19 cellular contexts compared by ENCODE assay signal in genomic region chr19:18531485-18531884, GRCh38. TPM values are rescaled to one million over a fixed set of nuclear protein-coding genes. Genes with fewer than 3 reads are reported as not detected.
DNase-seq lines count a peak whose midpoint lies in the region; ATAC-seq and TF ChIP-seq lines count a peak whose summit lies in the region.
"Had no signal": no experiment of that assay in that cellular context is flagged by ENCODE, and none has a peak within 500 bp of the region (broad histone marks: within the 10 kb centered on the region; RNA-seq: fewer than 3 reads in every experiment).

No MANE protein-coding gene starts in this region.

- peak overlapping the region; percentile 48; the same call in 1 of the 2 replicates for H3K27ac ChIP-seq in RWPE1
- H3K27ac ChIP-seq: 22Rv1; A549; BLaER1 treated with 17β-estradiol and CSF1 and Interleukin-3, amounts not matched to agents 10 nM and 100 nM; C4-2B had no signal

- DNase-seq in Right ventricle myocardium superior (no peak), cardiac septum (ENCODE audit: low spot score) (no peak), natural killer cell (no peak), RWPE1 (ENCODE audit: low spot score) (no peak), UCSD-AML1 (lab: John Stamatoyannopoulos, UW; ENCODE audit: unreplicated experiment) (no peak)
- DNase-seq in natural killer cell treated with Interleukin-12 subunit alpha and Interleukin-12 subunit beta and Interleukin-15 and Interleukin-18, amount 100 ng/mL, for 72 hours (ENCODE audit: low spot score), result peak; percentile 49
- DNase-seq: AML-193; Caco-2; Calu3; CD4-positive, alpha-beta T cell; CD8-positive, alpha-beta T cell; DMS79 treated with DMSO at 0.1 percent for 48 hours; GF-D8 had no signal

- no peak overlapping the region for H3K27ac Mint-ChIP-seq in natural killer cell treated with Interleukin-12 subunit alpha and Interleukin-12 subunit beta and Interleukin-15 and Interleukin-18, amount 100 ng/mL, for 72 hours
- H3K27ac Mint-ChIP-seq in natural killer cell, result no peak overlapping the region
- H3K27ac Mint-ChIP-seq: B cell; CD4-positive, alpha-beta T cell; CD8-positive, alpha-beta T cell had no signal

- TF ChIP-seq CTCF in natural killer cell (IDR thresholded peaks at IDR 0.05), result no peak
- no peak for TF ChIP-seq CTCF in RWPE1 (conservative IDR thresholded peaks at IDR 0.05; ENCODE audit: low read depth)

- POLR2A ChIA-PET in RWPE1 (lab: Yijun Ruan, JAX; ENCODE audit: low non-redundant PET), result no interaction called here

- H3K36me3 Mint-ChIP-seq in natural killer cell treated with Interleukin-12 subunit alpha and Interleukin-12 subunit beta and Interleukin-15 and Interleukin-18, amount 100 ng/mL, for 72 hours, result no peaks in the 10 kb centered on the region
- H3K36me3 Mint-ChIP-seq in natural killer cell, result no peaks in the 10 kb centered on the region

- H3K27me3 Mint-ChIP-seq in natural killer cell treated with Interleukin-12 subunit alpha and Interleukin-12 subunit beta and Interleukin-15 and Interleukin-18, amount 100 ng/mL, for 72 hours, result no peaks in the 10 kb centered on the region
- H3K27me3 Mint-ChIP-seq in natural killer cell (ENCODE audit: low read depth in 2 of 2), result no peaks in the 10 kb centered on the region
- H3K27me3 Mint-ChIP-seq: B cell; CD4-positive, alpha-beta T cell had no signal

- H3K9me3 Mint-ChIP-seq in natural killer cell treated with Interleukin-12 subunit alpha and Interleukin-12 subunit beta and Interleukin-15 and Interleukin-18, amount 100 ng/mL, for 72 hours, result no peaks in the 10 kb centered on the region
- H3K9me3 Mint-ChIP-seq in natural killer cell, result no peaks in the 10 kb centered on the region
- H3K9me3 Mint-ChIP-seq: CD4-positive, alpha-beta T cell; CD8-positive, alpha-beta T cell had no signal

- peak; percentile 10 for ATAC-seq in Right ventricle myocardium superior (ENCODE audit: poor library complexity)
- ATAC-seq in natural killer cell treated with Interleukin-12 subunit alpha and Interleukin-12 subunit beta and Interleukin-15 and Interleukin-18, amount 100 ng/mL, for 72 hours, result no peak
- ATAC-seq in natural killer cell, result no peak
- ATAC-seq in HG02759 (IDR thresholded peaks at IDR 0.05; ENCODE audit: unreplicated experiment), result no peak
- ATAC-seq: A549; CD8-positive, alpha-beta T cell had no signal

- peaks cover 0 to 6% of the 10 kb centered on the region in 2 donors for H3K4me1 Mint-ChIP-seq in natural killer cell treated with Interleukin-12 subunit alpha and Interleukin-12 subunit beta and Interleukin-15 and Interleukin-18, amount 100 ng/mL, for 72 hours (ENCODE audit: low read depth in 2 of 2)
- H3K4me1 Mint-ChIP-seq in natural killer cell, result peaks cover 0 to 1% of the 10 kb centered on the region in 2 donors
- H3K4me1 Mint-ChIP-seq: B cell had no signal

- CTCF ChIA-PET in RWPE1 (lab: Yijun Ruan, JAX), result no interaction called here

- no peak overlapping the region for H3K4me3 Mint-ChIP-seq in natural killer cell treated with Interleukin-12 subunit alpha and Interleukin-12 subunit beta and Interleukin-15 and Interleukin-18, amount 100 ng/mL, for 72 hours
- no peak overlapping the region for H3K4me3 Mint-ChIP-seq in natural killer cell
- H3K4me3 Mint-ChIP-seq: B cell; CD4-positive, alpha-beta T cell; CD8-positive, alpha-beta T cell had no signal

- intact Hi-C loops in Right ventricle myocardium superior (cut with DNase I), result no loop called here
- intact Hi-C loops in cardiac septum (cut with DNase I), result no loop called here
- intact Hi-C loops in natural killer cell (cut with micrococcal nuclease), result no loop called here

RNA-seq across cellular contexts. Expression of gene ELL, which starts 9.6 kb away (rescaled TPM):
- total RNA-seq in Right ventricle myocardium superior (7.5 TPM), cardiac septum (9.9 TPM), natural killer cell (10 to 100 TPM; 61.1 to 64.3 (median 63.8) TPM)
- total RNA-seq in natural killer cell treated with Interleukin-12 subunit alpha and Interleukin-12 subunit beta and Interleukin-15 and Interleukin-18, amount 100 ng/mL, for 72 hours, result 10 to 100 TPM; 52.3 to 75.2 TPM

RNA-seq across cellular contexts. Expression of gene FKBP8, which starts 11.9 kb away (rescaled TPM):
- 182 TPM for total RNA-seq in Right ventricle myocardium superior
- total RNA-seq in cardiac septum, result 161 TPM
- total RNA-seq in natural killer cell treated with Interleukin-12 subunit alpha and Interleukin-12 subunit beta and Interleukin-15 and Interleukin-18, amount 100 ng/mL, for 72 hours, result 100 to 1,000 TPM; 199 to 208 TPM
- 100 to 1,000 TPM; 149 to 179 (median 162) TPM for total RNA-seq in natural killer cell

RNA-seq across cellular contexts. Expression of gene KXD1, which starts 26.2 kb away (rescaled TPM):
- total RNA-seq in Right ventricle myocardium superior (44.4 TPM), cardiac septum (59.6 TPM), natural killer cell (10 to 100 TPM; 83.2 to 88.8 (median 86.9) TPM)
- total RNA-seq in natural killer cell treated with Interleukin-12 subunit alpha and Interleukin-12 subunit beta and Interleukin-15 and Interleukin-18, amount 100 ng/mL, for 72 hours, result 100 to 1,000 TPM; 105 to 144 TPM

RNA-seq across cellular contexts. Expression of gene UBA52, which starts 40.2 kb away (rescaled TPM):
- total RNA-seq in Right ventricle myocardium superior, result 684 TPM
- total RNA-seq in cardiac septum, result 573 TPM
- total RNA-seq in natural killer cell treated with Interleukin-12 subunit alpha and Interleukin-12 subunit beta and Interleukin-15 and Interleukin-18, amount 100 ng/mL, for 72 hours, result 1,000 to 10,000 TPM; 1,148 to 1,390 TPM
- total RNA-seq in natural killer cell, result 1,000 to 10,000 TPM; 1,016 to 1,271 (median 1,271) TPM

RNA-seq across cellular contexts. Expression of gene REX1BD, which starts 57.1 kb away (rescaled TPM):
- 94.8 TPM for total RNA-seq in Right ventricle myocardium superior
- total RNA-seq in cardiac septum, result 58.9 TPM
- 100 to 1,000 TPM in 1 of 2 donors, 10 to 100 TPM in 1; 81.5 to 104 TPM for total RNA-seq in natural killer cell treated with Interleukin-12 subunit alpha and Interleukin-12 subunit beta and Interleukin-15 and Interleukin-18, amount 100 ng/mL, for 72 hours
- 10 to 100 TPM; 80.6 to 86.9 (median 85.3) TPM for total RNA-seq in natural killer cell
